In the genomic region with DNA sequence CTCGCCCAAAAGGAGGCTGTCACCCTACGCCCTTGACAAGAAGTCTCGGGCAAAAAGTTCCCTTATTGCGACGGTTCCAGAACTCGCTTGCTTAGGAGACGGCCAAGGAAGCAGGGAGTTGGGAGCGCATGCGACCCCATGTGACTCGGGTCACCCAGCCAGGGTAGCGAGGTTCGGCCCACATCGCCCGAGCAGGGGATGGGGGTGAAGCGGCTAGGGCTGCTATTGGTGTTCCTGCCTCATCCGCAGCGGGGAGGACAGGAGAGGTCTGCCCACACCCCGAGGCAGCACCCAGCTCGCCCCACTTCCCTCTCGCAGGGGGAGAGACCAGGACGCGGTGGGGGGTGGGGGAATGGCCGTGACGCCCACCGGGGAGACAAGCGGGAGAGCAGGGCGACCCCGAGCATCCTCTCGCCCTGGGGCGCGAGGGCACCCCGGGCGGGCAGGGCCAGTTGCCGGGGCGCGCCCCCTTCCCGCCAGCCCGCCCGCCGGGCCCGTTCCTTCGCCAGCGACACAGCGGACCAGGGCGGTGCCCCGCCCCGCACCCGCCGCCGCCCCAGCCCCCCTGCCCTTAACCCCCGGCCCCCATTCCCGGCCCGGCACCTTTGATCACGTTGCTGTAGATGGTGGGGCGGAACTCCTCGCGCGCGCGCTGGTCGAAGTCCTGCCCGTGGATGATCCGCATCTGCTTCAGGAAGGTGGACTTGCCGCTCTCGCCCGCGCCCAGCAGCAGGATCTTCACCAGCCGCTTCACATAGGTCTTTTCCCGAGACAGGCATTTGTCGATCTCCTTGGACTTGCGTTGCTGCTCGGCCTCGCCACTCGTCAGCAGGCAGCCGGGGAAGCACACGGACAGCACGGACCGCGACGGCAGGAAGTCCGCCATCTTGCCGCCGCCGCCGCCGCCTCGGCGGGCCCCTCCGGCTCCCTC, we compare ENCODE assay signal across 8 cellular contexts. TPM values are rescaled to one million over a fixed set of nuclear protein-coding genes. Genes with fewer than 3 reads are reported as not detected.
DNase-seq lines count a peak whose midpoint lies in the region; FAIRE-seq and TF ChIP-seq lines count a peak whose summit lies in the region.

No MANE protein-coding gene starts in this region.

- H3K4me1 ChIP-seq in H9 (ENCODE audit: insufficient read depth, low read length) (peaks cover 3% of the 10 kb centered on the region; the same call in 1 of the 2 replicates), endothelial cell of umbilical vein (ENCODE audit: control insufficient read depth, extremely low read depth, insufficient read depth, low read length) (peaks cover 11% of the 10 kb centered on the region)

- no peaks in the 10 kb centered on the region for H3K79me1 ChIP-seq in H9 (ENCODE audit: insufficient read depth, low read depth, low read length, poor library complexity, severe bottlenecking)

- H3K18ac ChIP-seq in H9 (ENCODE audit: insufficient read length, low read depth, low read length), result peak overlapping the region; percentile 95

- H3K27ac Mint-ChIP-seq in H9, result peak overlapping the region; percentile 98
- peak overlapping the region; percentile 98 for H3K27ac Mint-ChIP-seq in mesothelial cell of epicardium

- peak; percentile 55 for FAIRE-seq in endothelial cell of umbilical vein (lab: Jason Lieb, UNC)

- TF ChIP-seq POLR2A in endothelial cell of umbilical vein (IDR thresholded peaks at IDR 0.05; ENCODE audit: low read depth, low read length), result no peak

- H3K9me3 Mint-ChIP-seq in H9, result 0 out of 5 replicates have a peak, but pooled peaks cover 0 to 5% of the 10 kb centered on the region in 2 experiments
- no peaks in the 10 kb centered on the region for H3K9me3 Mint-ChIP-seq in mesothelial cell of epicardium

- intact Hi-C loops in endothelial cell of umbilical vein (cut with micrococcal nuclease), result loop anchor here (2.0 kb wide), 4 partner anchors 21 to 143 kb away; no protein-coding TSS in a partner anchor

- H3K4me2 ChIP-seq in H9 (ENCODE audit: insufficient read depth, insufficient read length, low read length) (peak overlapping the region; percentile 78), endothelial cell of umbilical vein (ENCODE audit: insufficient read depth, low read length) (peak overlapping the region; percentile 76)

- H4K20me1 ChIP-seq in H9 (ENCODE audit: control insufficient read depth, insufficient read depth, insufficient read length) (no peaks in the 10 kb centered on the region), endothelial cell of umbilical vein (replicated peaks; ENCODE audit: control insufficient read depth, extremely low read depth, insufficient read depth, low read length) (peaks cover 3% of the 10 kb centered on the region)

- H2BK120ac ChIP-seq in H9 (ENCODE audit: low read depth, low read length, poor library complexity, severe bottlenecking), result no peak overlapping the region

- H3K27ac ChIP-seq in H9 (ENCODE audit: insufficient read length, low read depth, low read length) (no peak overlapping the region), endothelial cell of umbilical vein (ENCODE audit: insufficient read depth, low read depth, low read length) (peak overlapping the region; percentile 56)

- H3K27me3 Mint-ChIP-seq in H9 (ENCODE audit: low read depth), result no peaks in the 10 kb centered on the region; the same call in 1 of the 2 replicates
- H3K27me3 Mint-ChIP-seq in mesothelial cell of epicardium (ENCODE audit: low read depth), result no peaks in the 10 kb centered on the region

- H2AK5ac ChIP-seq in H9 (ENCODE audit: insufficient read length, low read length), result no peak overlapping the region

- DNase-seq in H9 (peak; percentile 51), NAMALWA (ENCODE audit: low spot score) (peak; percentile 61), endothelial cell of umbilical vein (ENCODE audit: low read depth, low spot score) (peak; percentile 75), mesothelial cell of epicardium (ENCODE audit: low spot score in 2 of 2, unreplicated experiment in 2 of 2) (peak; percentile 40 to 51), NCI-H1930 (lab: John Stamatoyannopoulos, UW) (no peak)
- peak; percentile 65 for DNase-seq in activated CD8-positive, alpha-beta memory T cell treated with anti-CD3 and anti-CD28 coated beads, Interleukin-2, amount 50 U/mL, for 4 hours
- peak; percentile 55 for DNase-seq in stimulated activated CD8-positive, alpha-beta memory T cell treated with anti-CD3 and anti-CD28 coated beads, Interleukin-4, amount 100 ng/mL, for 24 hours (ENCODE audit: low read depth)

- no peak overlapping the region for H3K23ac ChIP-seq in H9 (ENCODE audit: insufficient read length, low read depth, low read length)

- H3K14ac ChIP-seq in H9 (ENCODE audit: insufficient read depth, low read length), result peak overlapping the region; percentile 95

- H3K4me3 Mint-ChIP-seq in H9, result peak overlapping the region; percentile 98 to 99
- peak overlapping the region; percentile 96 for H3K4me3 Mint-ChIP-seq in mesothelial cell of epicardium

- dilution Hi-C loops in endothelial cell of umbilical vein (cut with MboI; ENCODE audit: extremely low pct_ligation_motif_present, low sequenced_read_pairs), result no loop called here

- H4K91ac ChIP-seq in H9 (ENCODE audit: insufficient read length, low read depth, low read length), result no peak overlapping the region

- H4K8ac ChIP-seq in H9 (replicated peaks; ENCODE audit: insufficient read length, low read depth, low read length), result no peak overlapping the region

- no peaks in the 10 kb centered on the region for H3K9me3 ChIP-seq in H9 (ENCODE audit: control insufficient read depth, low read depth, low read length)
- H3K9me3 ChIP-seq in endothelial cell of umbilical vein (replicated peaks; ENCODE audit: control insufficient read depth, insufficient read depth, low read length), result no peaks in the 10 kb centered on the region

- H2BK5ac ChIP-seq in H9 (ENCODE audit: insufficient read length, low read length), result peak overlapping the region; percentile 12

- no peak overlapping the region for H4K5ac ChIP-seq in H9 (ENCODE audit: insufficient read length, low read depth, low read length)

- H3K36me3 ChIP-seq in endothelial cell of umbilical vein (ENCODE audit: control insufficient read depth in 2 of 2, extremely low read depth in 1 of 2, insufficient read depth in 2 of 2, low read length in 2 of 2), result peaks cover 5 to 7% of the 10 kb centered on the region in 2 experiments

- peaks cover 11% of the 10 kb centered on the region for H3K79me2 ChIP-seq in H9 (ENCODE audit: insufficient read depth, low read length)
- peaks cover 51% of the 10 kb centered on the region for H3K79me2 ChIP-seq in endothelial cell of umbilical vein (ENCODE audit: control insufficient read depth, insufficient read depth, low read length)

- H3K56ac ChIP-seq in H9 (ENCODE audit: insufficient read length, low read depth, low read length), result no peak overlapping the region

- H3K36me3 Mint-ChIP-seq in H9 (ENCODE audit: insufficient read depth in 1 of 3, low read depth in 3 of 3) (peaks cover 19 to 29% (median 27%) of the 10 kb centered on the region in 3 experiments), mesothelial cell of epicardium (peaks cover 15% of the 10 kb centered on the region)

- H2BK15ac ChIP-seq in H9 (ENCODE audit: low read depth, low read length), result no peak overlapping the region

- WGBS in H9 (ENCODE audit: extremely low coverage, insufficient read length, low lambda C conversion rate), result no CpG with 5 or more reads among the region's 89 CpGs

- H3K23me2 ChIP-seq in H9 (ENCODE audit: insufficient read length, low read depth, low read length, poor library complexity, severe bottlenecking), result peaks cover 9% of the 10 kb centered on the region

- H3K4me3 ChIP-seq in GM12875 (ENCODE audit: low read depth, low read length) (peak overlapping the region; percentile 80), endothelial cell of umbilical vein (replicated peaks in 1 of 3; ENCODE audit: insufficient read depth in 1 of 3, low read depth in 1 of 3, low read length in 3 of 3) (peak overlapping the region; percentile 34 to 78 (median 74))

- TF ChIP-seq CTCF in GM12875 (IDR thresholded peaks at IDR 0.05; ENCODE audit: borderline replicate concordance, insufficient read depth, low read depth, low read length), result no peak
- no peak for TF ChIP-seq CTCF in H9 (conservative IDR thresholded peaks at IDR 0.05)
- no peak for TF ChIP-seq CTCF in endothelial cell of umbilical vein (IDR thresholded peaks at IDR 0.05; ENCODE audit: extremely low read depth in 1 of 2, insufficient read depth in 1 of 2, low read depth in 1 of 2, low read length in 2 of 2)
- TF ChIP-seq CTCF in mesothelial cell of epicardium (IDR thresholded peaks at IDR 0.05; ENCODE audit: unreplicated experiment), result no peak

- H3K4ac ChIP-seq in H9 (ENCODE audit: low read depth, low read length), result no peak overlapping the region

- no peaks in the 10 kb centered on the region for H3K27me3 ChIP-seq in H9 (ENCODE audit: insufficient read depth, low read length)
- no peaks in the 10 kb centered on the region for H3K27me3 ChIP-seq in endothelial cell of umbilical vein (ENCODE audit: control insufficient read depth in 2 of 2, insufficient read depth in 2 of 2, low read length in 2 of 2)

- POLR2A ChIA-PET in endothelial cell of umbilical vein (lab: Charles Lee), result interaction anchor here (1.0 kb wide), 1 partner anchor 19 kb away, joined by 5 read pairs; no protein-coding TSS in a partner anchor

- no peaks in the 10 kb centered on the region for H3K9me1 ChIP-seq in endothelial cell of umbilical vein (replicated peaks; ENCODE audit: control insufficient read depth, extremely low read depth, insufficient read depth, low read length)

- no peak overlapping the region for H3T11ph ChIP-seq in H9 (ENCODE audit: low read length)

- no peak overlapping the region for H2BK12ac ChIP-seq in H9 (ENCODE audit: insufficient read length, low read depth, low read length)

- BruUV-seq in endothelial cell of umbilical vein (replicated peaks; lab: Mats Ljungman, UMichigan), result no TSS peak

- H2AFZ ChIP-seq in H9 (ENCODE audit: low read length) (no peak overlapping the region), endothelial cell of umbilical vein (ENCODE audit: low read depth, low read length) (peak overlapping the region; percentile 82)

- H3K4me1 Mint-ChIP-seq in H9 (peaks cover 40 to 46% of the 10 kb centered on the region in 2 experiments), mesothelial cell of epicardium (peaks cover 44% of the 10 kb centered on the region)

- H3K9ac ChIP-seq in H9 (ENCODE audit: extremely low read depth, insufficient read length, low read length), result peak overlapping the region; percentile 96
- H3K9ac ChIP-seq in endothelial cell of umbilical vein (replicated peaks; ENCODE audit: extremely low read depth, insufficient read depth, low read length), result peak overlapping the region; percentile 67

- CTCF ChIA-PET in endothelial cell of umbilical vein (lab: Charles Lee), result interaction anchor here (1.0 to 2.2 kb wide), 6 partner anchors 9 to 142 kb away, joined by 3 to 20 read pairs (median 5); partner anchors contain the start of gene RGS9

- no peak overlapping the region for H2BK20ac ChIP-seq in H9 (ENCODE audit: low read depth, low read length, poor library complexity, severe bottlenecking)

RNA-seq across cellular contexts. Expression of gene GNA13, which starts 0.6 kb away (rescaled TPM):
- total RNA-seq in H9 (2021) (52.2 and 57.4 TPM in 2 replicates), endothelial cell of umbilical vein (36.4 and 40.1 TPM in 2 replicates), mesothelial cell of epicardium (36.2 to 37.7 TPM (median 37.7 TPM) in 3 replicates)
- polyA plus RNA-seq in endothelial cell of umbilical vein, result 15.1 and 17.1 TPM in 2 replicates
- polyA plus RNA-seq in endothelial cell of umbilical vein (2011; cell fraction: cytosol; rRNA removed), result 18.5 and 19.1 TPM in 2 replicates
- polyA plus RNA-seq in endothelial cell of umbilical vein (2011; cell fraction: nucleus; rRNA removed), result 11.9 and 16.8 TPM in 2 replicates
- polyA plus RNA-seq in endothelial cell of umbilical vein (2012), result 26.7 and 33.7 TPM in 2 replicates
- polyA minus RNA-seq in endothelial cell of umbilical vein, result 33.1 and 38.6 TPM in 2 replicates
- 25.4 TPM for polyA minus RNA-seq in endothelial cell of umbilical vein (2011; cell fraction: cytosol; rRNA and poly(A)+ RNA removed)
- polyA minus RNA-seq in endothelial cell of umbilical vein (2011; cell fraction: nucleus; rRNA and poly(A)+ RNA removed), result 18.2 and 24.7 TPM in 2 replicates

Comparison
In these comparisons a context has a peak if more than half of its experiments do, and no peak if none do; other contexts are left out.
1. DNase-seq: peak in H9 (single experiment), NAMALWA (single experiment), activated CD8-positive, alpha-beta memory T cell treated with anti-CD3 and anti-CD28 coated beads, Interleukin-2, amount 50 U/mL, for 4 hours (single experiment), endothelial cell of umbilical vein (single experiment), mesothelial cell of epicardium (2 of 2) and stimulated activated CD8-positive, alpha-beta memory T cell treated with anti-CD3 and anti-CD28 coated beads, Interleukin-4, amount 100 ng/mL, for 24 hours (single experiment); none in NCI-H1930 (0 of 2).